ENCODE assay signal across 9 cellular contexts in the genomic region with DNA sequence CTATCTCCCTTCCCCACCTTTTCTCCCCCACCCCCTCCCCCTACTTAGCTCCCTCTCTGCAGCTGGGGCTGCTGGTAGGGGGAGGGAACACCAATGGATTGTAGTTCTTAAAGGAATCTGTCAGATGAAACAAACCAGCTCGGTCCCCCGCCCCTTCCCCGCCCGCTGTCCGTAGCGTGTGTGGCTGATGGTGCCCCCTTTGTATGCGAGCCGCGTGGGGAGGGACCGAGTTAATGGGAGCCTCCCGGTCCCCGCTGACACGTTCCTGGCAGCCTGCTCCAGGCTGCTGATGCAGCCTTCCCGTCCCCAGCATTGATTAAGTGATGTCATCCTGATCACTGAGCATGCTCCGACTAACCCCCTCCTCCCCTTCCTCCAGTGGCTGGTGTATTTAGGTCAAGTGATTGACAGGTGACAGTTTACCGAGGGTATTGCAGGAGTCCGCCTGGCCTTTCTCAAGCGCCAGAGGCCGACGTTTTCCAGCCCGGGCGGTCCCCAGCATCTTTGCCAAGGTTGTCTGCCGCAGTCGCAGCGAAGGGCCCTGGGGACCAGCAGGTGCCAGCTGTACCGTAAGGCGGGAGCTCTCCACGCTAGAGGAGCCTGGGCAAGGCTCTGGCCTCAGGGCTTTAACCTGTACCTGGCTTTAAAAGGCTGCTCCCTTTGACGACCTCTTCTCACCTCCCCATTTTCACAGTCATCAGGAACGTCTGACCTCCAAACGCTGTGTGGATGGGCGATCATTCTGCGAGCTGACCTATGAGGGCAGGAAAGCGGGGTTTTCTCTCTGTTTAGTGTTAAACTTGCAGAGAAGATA. TPM values are rescaled to one million over a fixed set of nuclear protein-coding genes. Genes with fewer than 3 reads are reported as not detected.
DNase-seq lines count a peak whose midpoint lies in the region; ATAC-seq and TF ChIP-seq lines count a peak whose summit lies in the region.
"Had no signal": no experiment of that assay in that cellular context is flagged by ENCODE, and none has a peak within 500 bp of the region (broad histone marks: within the 10 kb centered on the region; RNA-seq: fewer than 3 reads in every experiment).

No MANE protein-coding gene starts in this region.

- H3K27ac Mint-ChIP-seq in central memory CD8-positive, alpha-beta T cell (ENCODE audit: low read depth) = no peak overlapping the region
- H3K27ac Mint-ChIP-seq: dendritic cell treated with granulocyte-macrophage colony-stimulating factor and Interleukin-4, amounts not matched to agents 40 ng/mL and 50 ng/mL, for 4 days had no signal

- DNase-seq in D341Med (ENCODE audit: low spot score) (peak; percentile 58), HuH-7 (ENCODE audit: low spot score) (peak; percentile 93), T-helper 2 cell (peak in 4 of 5 experiments; percentile 19 to 75 (median 43)), mucosa of descending colon (peak; percentile 24 to 51 (median 32))
- DNase-seq in central memory CD8-positive, alpha-beta T cell (ENCODE audit: low spot score in 2 of 2) = no peak
- peak; percentile 41 for DNase-seq in stimulated activated naive CD8-positive, alpha-beta T cell treated with anti-CD3 and anti-CD28 coated beads, Interleukin-15, Interleukin-2, amounts not matched to agents 100 U/mL and 50 U/mL, for 24 hours

- intact Hi-C loops in mucosa of descending colon (cut with DNase I, micrococcal nuclease) = no loop called here

- peaks cover 14% of the 10 kb centered on the region for H3K4me1 Mint-ChIP-seq in central memory CD8-positive, alpha-beta T cell

- peaks cover 67% of the 10 kb centered on the region for H3K27me3 Mint-ChIP-seq in central memory CD8-positive, alpha-beta T cell

- H3K36me3 ChIP-seq in mucosa of descending colon (ENCODE audit: low read depth) = no peaks in the 10 kb centered on the region

- peaks cover 5% of the 10 kb centered on the region for H3K9me3 ChIP-seq in mucosa of descending colon

- H3K4me1 ChIP-seq in mucosa of descending colon (ENCODE audit: low read depth) = peaks cover 9% of the 10 kb centered on the region

- no peak for TF ChIP-seq CTCF in mucosa of descending colon (IDR thresholded peaks at IDR 0.05)

- H3K9me3 Mint-ChIP-seq in central memory CD8-positive, alpha-beta T cell = peaks cover 6% of the 10 kb centered on the region

- ATAC-seq in central memory CD8-positive, alpha-beta T cell (replicated peaks; ENCODE audit: extremely low read depth, poor library complexity, severe bottlenecking) = no peak
- ATAC-seq in mucosa of descending colon (peak; percentile 35), HG02970 (IDR thresholded peaks at IDR 0.05; ENCODE audit: low FRiP score, unreplicated experiment) (no peak), GM21360 (IDR thresholded peaks at IDR 0.05; ENCODE audit: unreplicated experiment) (no peak)
- peak; percentile 17 for ATAC-seq in stimulated activated naive CD8-positive, alpha-beta T cell treated with anti-CD3 and anti-CD28 coated beads, Interleukin-15, Interleukin-2, amounts not matched to agents 100 U/mL and 50 U/mL, for 24 hours

- no peaks in the 10 kb centered on the region for H3K36me3 Mint-ChIP-seq in central memory CD8-positive, alpha-beta T cell (ENCODE audit: insufficient read depth)

- no peak overlapping the region for H3K4me3 ChIP-seq in mucosa of descending colon

- peak overlapping the region; percentile 77 for H3K4me3 Mint-ChIP-seq in central memory CD8-positive, alpha-beta T cell

RNA-seq across cellular contexts. Expression of gene KIF5C, which starts 1.8 kb away (rescaled TPM):
- 10 to 100 TPM in 1 of 3 donors, 1 to 10 TPM in 2; 1.5 to 11.0 (median 2.5) TPM for total RNA-seq in mucosa of descending colon

Comparison
In these comparisons a context has a peak if more than half of its experiments do, and no peak if none do; other contexts are left out.
1. DNase-seq: peak in D341Med (single experiment), HuH-7 (single experiment), T-helper 2 cell (4 of 5), mucosa of descending colon (3 of 3) and stimulated activated naive CD8-positive, alpha-beta T cell treated with anti-CD3 and anti-CD28 coated beads, Interleukin-15, Interleukin-2, amounts not matched to agents 100 U/mL and 50 U/mL, for 24 hours (single experiment); none in central memory CD8-positive, alpha-beta T cell (0 of 2).
2. ATAC-seq: peak in mucosa of descending colon (single experiment) and stimulated activated naive CD8-positive, alpha-beta T cell treated with anti-CD3 and anti-CD28 coated beads, Interleukin-15, Interleukin-2, amounts not matched to agents 100 U/mL and 50 U/mL, for 24 hours (single experiment); none in central memory CD8-positive, alpha-beta T cell (single experiment), HG02970 (single experiment) and GM21360 (single experiment).